ENCODE assay signal across 14 cellular contexts in genomic region chr4:145613546-145614234, GRCh38. TPM values are rescaled to one million over a fixed set of nuclear protein-coding genes. Genes with fewer than 3 reads are reported as not detected.
DNase-seq lines count a peak whose midpoint lies in the region; ATAC-seq and TF ChIP-seq lines count a peak whose summit lies in the region.
"Had no signal": no experiment of that assay in that cellular context is flagged by ENCODE, and none has a peak within 500 bp of the region (broad histone marks: within the 10 kb centered on the region; RNA-seq: fewer than 3 reads in every experiment).

No MANE protein-coding gene starts in this region.

- no peak for TF ChIP-seq POLR2A in gastroesophageal sphincter (IDR thresholded peaks at IDR 0.05)

- H3K27ac ChIP-seq in gastroesophageal sphincter, result no peak overlapping the region
- H3K27ac ChIP-seq: dorsolateral prefrontal cortex, sigmoid colon had no signal

- peaks cover 21% of the 10 kb centered on the region for H3K4me1 Mint-ChIP-seq in nephron

- H3K27me3 Mint-ChIP-seq in nephron (ENCODE audit: low read depth), result no peaks in the 10 kb centered on the region

- no peaks in the 10 kb centered on the region for H3K9me3 ChIP-seq in gastroesophageal sphincter
- H3K9me3 ChIP-seq: sigmoid colon had no signal

- no peaks in the 10 kb centered on the region for H3K36me3 Mint-ChIP-seq in nephron (ENCODE audit: low read depth)

- H3K4me3 ChIP-seq in gastroesophageal sphincter, result no peak overlapping the region
- H3K4me3 ChIP-seq: dorsolateral prefrontal cortex, sigmoid colon had no signal

- peaks cover 5 to 23% (median 12%) of the 10 kb centered on the region in 3 donors for H3K4me1 ChIP-seq in gastroesophageal sphincter

- peak overlapping the region; percentile 17 to 36 (median 21) for H3K4me3 Mint-ChIP-seq in nephron

- peak overlapping the region; percentile 64 to 85 (median 74) for H3K27ac Mint-ChIP-seq in nephron

- H3K9me3 Mint-ChIP-seq in nephron, result no peaks in the 10 kb centered on the region

- WGBS in gastroesophageal sphincter (ENCODE audit: low coverage in 1 of 2), 2 donors, result 63 to 66% methylated on average over 4 to 5 of the region's 5 CpGs

- TF ChIP-seq EP300 in gastroesophageal sphincter (IDR thresholded peaks at IDR 0.05), result no peak

- TF ChIP-seq CTCF in nephron (IDR thresholded peaks at IDR 0.05; ENCODE audit: unreplicated experiment in 3 of 3) (no peak), gastroesophageal sphincter (IDR thresholded peaks at IDR 0.05) (no peak)

- no peaks in the 10 kb centered on the region for H3K36me3 ChIP-seq in gastroesophageal sphincter
- H3K36me3 ChIP-seq: sigmoid colon had no signal

- DNase-seq in SIG-M5 treated with dmso at 0.1 percent for 504 hours (lab: John Stamatoyannopoulos, UW; ENCODE audit: unreplicated experiment), result peak; percentile 16
- DNase-seq in SIG-M5 (lab: John Stamatoyannopoulos, UW), result no peak
- DNase-seq in stimulated activated CD4-positive, alpha-beta T cell treated with anti-CD3 and anti-CD28 coated beads, Interleukin-2, amount 100 ng/mL, for 48 hours, result no peak
- DNase-seq in AG08396 (ENCODE audit: low spot score), result no peak
- DNase-seq: activated CD8-positive, alpha-beta memory T cell treated with anti-CD3 and anti-CD28 coated beads, Interleukin-2, amount 50 U/mL, for 4 hours; dorsolateral prefrontal cortex; foreskin fibroblast; islet precursor cell; NCI-H2107; sigmoid colon had no signal

- no peaks in the 10 kb centered on the region for H3K27me3 ChIP-seq in gastroesophageal sphincter
- H3K27me3 ChIP-seq: dorsolateral prefrontal cortex, sigmoid colon had no signal

- peak; percentile 56 for ATAC-seq in GM21737 (IDR thresholded peaks at IDR 0.05; ENCODE audit: unreplicated experiment)
- ATAC-seq in HG03457 (IDR thresholded peaks at IDR 0.05; ENCODE audit: unreplicated experiment), result peak; percentile 61
- no peak for ATAC-seq in gastroesophageal sphincter

RNA-seq across cellular contexts. Expression of gene MMAA, which starts 5.5 kb away (rescaled TPM):
- total RNA-seq in gastroesophageal sphincter, result 1 to 10 TPM; 2.8 to 5.0 (median 3.8) TPM
